In the genomic region with DNA sequence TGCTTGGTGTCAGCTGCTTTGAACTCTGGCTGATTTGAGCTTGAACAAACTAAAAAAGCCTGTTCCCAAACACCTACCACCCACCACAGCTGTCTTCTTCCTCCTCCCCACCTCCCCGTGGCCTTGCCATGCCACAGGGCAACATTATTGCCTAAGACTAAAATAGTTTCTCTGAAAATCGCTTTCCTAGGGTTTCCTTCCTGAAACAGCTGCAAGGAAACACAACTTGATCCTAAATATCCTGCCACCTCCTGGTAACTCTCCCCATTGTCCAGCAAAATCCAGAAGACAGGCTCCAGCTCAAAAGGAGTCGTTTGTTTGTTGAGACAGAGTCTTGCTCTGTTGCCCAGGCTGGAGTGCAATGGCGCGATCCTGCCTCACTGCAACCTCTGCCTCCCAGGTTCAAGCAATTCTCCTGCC, we compare ENCODE assay signal across 11 cellular contexts.
A peak's percentile ranks its signal among the peaks of the same experiment; 100 is the strongest.
DNase-seq lines count a peak whose midpoint lies in the region; ATAC-seq lines count a peak whose summit lies in the region.
"Had no signal": no experiment of that assay in that cellular context is flagged by ENCODE, and none has a peak within 500 bp of the region (broad histone marks: within the 10 kb centered on the region; RNA-seq: fewer than 3 reads in every experiment).

No MANE protein-coding gene starts in this region.

- no peak overlapping the region for H3K27ac Mint-ChIP-seq in activated naive CD4-positive, alpha-beta T cell treated with anti-CD3 and anti-CD28 coated beads for 36 hours
- H3K27ac Mint-ChIP-seq: activated CD4-positive, alpha-beta T cell treated with anti-CD3 and anti-CD28 coated beads, Interleukin-2, amount 10 ng/mL, durations not matched to agents 7 days and 5 days had no signal

- intact Hi-C loops in activated naive CD4-positive, alpha-beta T cell treated with anti-CD3 and anti-CD28 coated beads for 36 hours (cut with micrococcal nuclease), result loop anchor here (1.0 kb wide), 1 partner anchor 245 kb away; no protein-coding TSS in a partner anchor

- no peaks in the 10 kb centered on the region for H3K36me3 ChIP-seq in SJCRH30

- H3K4me3 Mint-ChIP-seq in activated naive CD4-positive, alpha-beta T cell treated with anti-CD3 and anti-CD28 coated beads for 36 hours, result no peak overlapping the region
- H3K4me3 Mint-ChIP-seq: activated CD4-positive, alpha-beta T cell treated with anti-CD3 and anti-CD28 coated beads, Interleukin-2, amount 10 ng/mL, durations not matched to agents 7 days and 5 days had no signal

- ATAC-seq in HG02885 (IDR thresholded peaks at IDR 0.05; ENCODE audit: poor library complexity, unreplicated experiment) (no peak), GM18867 (IDR thresholded peaks at IDR 0.05; ENCODE audit: unreplicated experiment) (no peak), GM19351 (IDR thresholded peaks at IDR 0.05; ENCODE audit: unreplicated experiment) (no peak)

- peak overlapping the region; percentile 34 for H3K27ac ChIP-seq in SJCRH30

- H3K4me3 ChIP-seq in SJCRH30, result no peak overlapping the region
- H3K4me3 ChIP-seq: K562 had no signal

- peaks cover 2% of the 10 kb centered on the region for H3K27me3 Mint-ChIP-seq in activated naive CD4-positive, alpha-beta T cell treated with anti-CD3 and anti-CD28 coated beads for 36 hours (ENCODE audit: low read depth)

- peaks cover 49% of the 10 kb centered on the region for H3K4me1 ChIP-seq in SJCRH30

- no peaks in the 10 kb centered on the region for H3K4me1 Mint-ChIP-seq in activated naive CD4-positive, alpha-beta T cell treated with anti-CD3 and anti-CD28 coated beads for 36 hours (ENCODE audit: low read depth)
- H3K4me1 Mint-ChIP-seq: activated CD4-positive, alpha-beta T cell treated with anti-CD3 and anti-CD28 coated beads, Interleukin-2, amount 10 ng/mL, durations not matched to agents 7 days and 5 days had no signal

- H3K27me3 ChIP-seq in SJCRH30, result no peaks in the 10 kb centered on the region

- DNase-seq in EL (peak; percentile 31), SJCRH30 (peak; percentile 76 to 86), glomerular endothelial cell (ENCODE audit: extremely low read depth, low read depth, low spot score) (peak; percentile 75), pulmonary artery endothelial cell (ENCODE audit: low read depth, low spot score) (peak; percentile 48)
- no peak for DNase-seq in activated naive CD4-positive, alpha-beta T cell treated with anti-CD3 and anti-CD28 coated beads for 36 hours
- DNase-seq: NCI-H510A had no signal

- no peaks in the 10 kb centered on the region for H3K9me3 ChIP-seq in SJCRH30 (replicated peaks)

- no peaks in the 10 kb centered on the region for H3K9me3 Mint-ChIP-seq in activated naive CD4-positive, alpha-beta T cell treated with anti-CD3 and anti-CD28 coated beads for 36 hours
- H3K9me3 Mint-ChIP-seq: activated CD4-positive, alpha-beta T cell treated with anti-CD3 and anti-CD28 coated beads, Interleukin-2, amount 10 ng/mL, durations not matched to agents 7 days and 5 days had no signal

- H3K36me3 Mint-ChIP-seq in activated naive CD4-positive, alpha-beta T cell treated with anti-CD3 and anti-CD28 coated beads for 36 hours (ENCODE audit: low read depth), result no peaks in the 10 kb centered on the region

- CTCF ChIA-PET in activated naive CD4-positive, alpha-beta T cell treated with anti-CD3 and anti-CD28 coated beads for 36 hours (lab: Charles Lee), result interaction anchor here (0.5 to 1.9 kb wide), 4 partner anchors 9 to 246 kb away, joined by 3 to 8 read pairs (median 6); no protein-coding TSS in a partner anchor
